ENCODE assay signal across 8 cellular contexts in the genomic region with DNA sequence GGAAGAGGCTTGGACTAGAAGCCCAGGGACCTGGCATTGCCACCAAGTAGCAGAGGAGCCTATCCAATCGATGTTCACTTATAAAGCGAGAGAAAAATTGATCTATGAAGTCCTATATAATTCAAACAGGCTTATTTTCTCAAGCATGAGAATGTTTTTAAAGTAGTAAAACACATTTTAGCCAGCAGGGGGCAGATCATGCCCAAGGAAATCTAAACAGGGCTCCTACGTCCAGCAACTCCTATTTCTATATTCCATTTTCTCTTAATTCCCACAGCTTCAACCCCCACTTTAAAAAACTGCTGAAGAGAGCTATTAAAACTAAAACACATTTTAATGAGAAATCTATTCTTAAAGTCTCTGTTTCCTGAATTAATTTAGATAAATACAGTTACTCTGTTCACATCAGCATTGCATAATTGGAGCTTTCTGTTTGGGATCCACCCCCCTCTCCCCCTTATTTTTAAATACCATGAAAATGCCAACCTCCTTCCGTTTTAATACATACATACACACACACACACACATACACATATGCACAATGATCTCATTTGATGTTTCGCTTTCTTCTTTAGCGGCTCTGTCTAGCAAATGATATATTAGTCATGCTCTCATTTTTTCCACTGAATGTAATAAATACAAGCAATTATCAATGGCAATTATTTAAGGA.
DNase-seq lines count a peak whose midpoint lies in the region; ATAC-seq, FAIRE-seq and TF ChIP-seq lines count a peak whose summit lies in the region.

No MANE protein-coding gene starts in this region.

- H3K4me3 ChIP-seq in AG09309 (ENCODE audit: control insufficient read depth, low read depth, low read length): no peak overlapping the region
- H3K4me3 ChIP-seq in NT2/D1 (ENCODE audit: insufficient read length, low read depth): no peak overlapping the region
- H3K4me3 ChIP-seq in lower lobe of right lung: no peak overlapping the region
- no peak overlapping the region for H3K4me3 ChIP-seq in uterus

- in situ Hi-C loops in KBM-7 (cut with MboI; ENCODE audit: low pct_unique_long_range_greater_than_20kb, low sequenced_read_pairs): loop anchor here (25.0 kb wide), 1 partner anchor 396 kb away; no protein-coding TSS in a partner anchor

- H3K9me3 ChIP-seq in NT2/D1 (ENCODE audit: insufficient read depth, low read length): no peaks in the 10 kb centered on the region
- no peaks in the 10 kb centered on the region for H3K9me3 ChIP-seq in lower lobe of right lung
- no peaks in the 10 kb centered on the region for H3K9me3 ChIP-seq in uterus

- TF ChIP-seq CTCF in AG09309 (IDR thresholded peaks at IDR 0.05; ENCODE audit: control insufficient read depth, insufficient read depth, low read depth, low read length, missing control alignments) (peak; percentile 60), lower lobe of right lung (IDR thresholded peaks at IDR 0.05) (peak; percentile 68), uterus (IDR thresholded peaks at IDR 0.05) (peak; percentile 55 to 84 (median 76))

- no peak overlapping the region for H3K9ac ChIP-seq in NT2/D1 (ENCODE audit: insufficient read length, low read depth)

- TF ChIP-seq POLR2A in GM12891 (IDR thresholded peaks at IDR 0.05; ENCODE audit: low read depth, low read length) (no peak), uterus (IDR thresholded peaks at IDR 0.05) (no peak)

- DNase-seq in AG09309 (ENCODE audit: low read depth) (no peak), GM12891 (ENCODE audit: insufficient read length, low spot score) (peak; percentile 23), KBM-7 (peak; percentile 64), NT2/D1 (ENCODE audit: low read depth, low spot score) (peak; percentile 27), cerebellum (ENCODE audit: low spot score) (peak; percentile 64), lower lobe of right lung (no peak), uterus (peak in 1 of 2 donors; percentile 29)

- peak in 1 of 2 donors; percentile 70 for ATAC-seq in lower lobe of right lung
- no peak for ATAC-seq in HG02588 (IDR thresholded peaks at IDR 0.05; ENCODE audit: unreplicated experiment)

- H3K27me3 ChIP-seq in NT2/D1 (ENCODE audit: insufficient read depth, insufficient read length) (no peaks in the 10 kb centered on the region), lower lobe of right lung (ENCODE audit: low read depth) (no peaks in the 10 kb centered on the region), uterus (no peaks in the 10 kb centered on the region)

- no peak for FAIRE-seq in GM12891 (lab: Jason Lieb, UNC)

- peaks cover 4% of the 10 kb centered on the region for H3K36me3 ChIP-seq in NT2/D1 (ENCODE audit: insufficient read depth, insufficient read length, low read length)
- peaks cover 4% of the 10 kb centered on the region for H3K36me3 ChIP-seq in lower lobe of right lung
- H3K36me3 ChIP-seq in uterus: no peaks in the 10 kb centered on the region

- H3K27ac ChIP-seq in lower lobe of right lung (no peak overlapping the region), uterus (no peak overlapping the region)

- intact Hi-C loops in lower lobe of right lung (cut with DNase I) (loop anchor here (10.0 kb wide), 1 partner anchor 394 kb away; no protein-coding TSS in a partner anchor), uterus (cut with DNase I; ENCODE audit: low total_unique reads) (loop anchor here (5.0 kb wide), 1 partner anchor 396 kb away; no protein-coding TSS in a partner anchor)

- no peaks in the 10 kb centered on the region for H3K4me1 ChIP-seq in NT2/D1 (ENCODE audit: insufficient read depth, insufficient read length)
- H3K4me1 ChIP-seq in lower lobe of right lung: peaks cover 11% of the 10 kb centered on the region
- no peaks in the 10 kb centered on the region for H3K4me1 ChIP-seq in uterus

TF ChIP-seq in GM12891, 5 proteins besides CTCF, POLR2A, EP300 and RAD21:
- TF ChIP-seq SPI1 (IDR thresholded peaks at IDR 0.05; ENCODE audit: low read depth, low read length) (no peak), POU2F2 (IDR thresholded peaks at IDR 0.05; ENCODE audit: low read depth, low read length) (no peak), TAF1 (IDR thresholded peaks at IDR 0.05; ENCODE audit: low read depth, low read length) (no peak), PAX5 (IDR thresholded peaks at IDR 0.05; ENCODE audit: insufficient read depth, low read length, severe bottlenecking) (no peak)

Comparison
In these comparisons a context has a peak if more than half of its experiments do, and no peak if none do; other contexts are left out.
1. DNase-seq: peak in GM12891 (single experiment), KBM-7 (single experiment), NT2/D1 (single experiment) and cerebellum (single experiment); none in AG09309 (single experiment) and lower lobe of right lung (single experiment).
2. Peak in every context shown above with its lines, with median percentiles within 50 percentile points of each other: CTCF ChIP-seq.